Comparison of ENCODE assay signal across 29 cellular contexts in the genomic region with DNA sequence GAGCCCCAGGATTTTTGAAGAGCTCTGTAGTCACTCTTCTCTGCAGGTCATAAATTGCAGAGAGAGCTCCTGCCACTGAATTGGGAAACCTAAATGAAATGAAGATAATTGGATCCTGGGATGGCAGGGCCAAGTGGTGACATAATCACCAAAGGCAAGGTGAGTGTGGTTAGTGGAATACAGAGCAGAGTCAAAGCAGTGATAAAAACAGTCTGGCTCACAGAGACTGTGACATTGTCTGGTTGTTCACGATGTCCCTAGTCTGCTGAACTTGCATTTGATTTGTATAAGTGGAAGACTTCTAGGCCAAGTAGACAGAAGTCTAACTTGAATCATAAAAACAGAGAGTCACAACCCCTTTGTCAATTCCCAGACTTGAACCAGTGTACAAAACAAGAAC. TPM values are rescaled to one million over a fixed set of nuclear protein-coding genes. Genes with fewer than 3 reads are reported as not detected.
A peak's percentile ranks its signal among the peaks of the same experiment; 100 is the strongest.
DNase-seq lines count a peak whose midpoint lies in the region; ATAC-seq, FAIRE-seq and TF ChIP-seq lines count a peak whose summit lies in the region.
"Had no signal": no experiment of that assay in that cellular context is flagged by ENCODE, and none has a peak within 500 bp of the region (broad histone marks: within the 10 kb centered on the region; RNA-seq: fewer than 3 reads in every experiment).

No MANE protein-coding gene starts in this region.

- no peak overlapping the region for H2BK12ac ChIP-seq in H1 (ENCODE audit: low read depth, low read length)

- H3K14ac ChIP-seq in H1 (ENCODE audit: insufficient read length) = peak overlapping the region; percentile 31

- peak; percentile 51 to 75 (median 54) for ATAC-seq in heart left ventricle

- no peak overlapping the region for H3K23ac ChIP-seq in H1 (ENCODE audit: insufficient read length)

- POLR2A ChIA-PET in H1 (lab: Charles Lee; ENCODE audit: partially characterized antibody) = no interaction called here

- no peak for TF ChIP-seq RAD21 in H1 (IDR thresholded peaks at IDR 0.05 in 1 of 2, conservative IDR thresholded peaks at IDR 0.05 in 1 of 2; ENCODE audit: low read depth in 2 of 2, low read length in 2 of 2)

- H3K27me3 ChIP-seq in heart left ventricle (no peaks in the 10 kb centered on the region), bronchial epithelial cell (ENCODE audit: control insufficient read depth, insufficient read depth, low read length) (no peaks in the 10 kb centered on the region), H1 (replicated peaks in 1 of 4; ENCODE audit: control insufficient read depth in 3 of 4, extremely low read depth in 1 of 4, insufficient read depth in 3 of 4, low read length in 3 of 4) (no peaks in the 10 kb centered on the region), Karpas-422 (ENCODE audit: low read length) (no peaks in the 10 kb centered on the region)
- H3K27me3 ChIP-seq: BE2C, BLaER1 had no signal

- no peak overlapping the region for H3K56ac ChIP-seq in H1 (replicated peaks; ENCODE audit: insufficient read length, low read depth, low read length)

- H3K9me2 ChIP-seq in Karpas-422 (replicated peaks; ENCODE audit: insufficient read depth, low read length) = no peaks in the 10 kb centered on the region

- WGBS in heart left ventricle, 4 donors = 0 to 50% (median 17%) methylated on average over 1 of the region's 1 CpG
- WGBS in H1 (ENCODE audit: extremely low coverage in 1 of 2, insufficient coverage in 1 of 2, insufficient read length in 1 of 2, insufficient replicate concordance in 2 of 2, low coverage in 1 of 2, low lambda C conversion rate in 2 of 2, missing lambda C conversion rate in 1 of 2), 2 experiments = 0% methylated on average over 1 of the region's 1 CpG; no CpG with 5 or more reads in 1 of the 2 experiments

- no peak for TF ChIP-seq EP300 in H1 (IDR thresholded peaks at IDR 0.05; ENCODE audit: borderline replicate concordance in 1 of 2, low read depth in 2 of 2, low read length in 2 of 2)

- TF ChIP-seq CTCF in heart left ventricle (IDR thresholded peaks at IDR 0.05) = no peak
- TF ChIP-seq CTCF in bronchial epithelial cell (IDR thresholded peaks at IDR 0.05; ENCODE audit: insufficient read depth, low read length, severe bottlenecking) = no peak
- TF ChIP-seq CTCF in H1 (IDR thresholded peaks at IDR 0.05; ENCODE audit: control extremely low read depth in 1 of 3, insufficient read depth in 1 of 3, low read depth in 1 of 3, low read length in 3 of 3) = no peak

- H3K9ac ChIP-seq in H1 (replicated peaks in 1 of 4; ENCODE audit: extremely low read depth in 1 of 4, low read depth in 3 of 4, low read length in 3 of 4) (no peak overlapping the region), Karpas-422 (ENCODE audit: low read length) (no peak overlapping the region)
- H3K9ac ChIP-seq: BLaER1 had no signal

- H3K4me1 ChIP-seq in heart left ventricle (peaks cover 0 to 6% (median 0%) of the 10 kb centered on the region in 12 donors), H1 (replicated peaks in 1 of 4; ENCODE audit: control insufficient read depth in 3 of 4, insufficient read depth in 4 of 4, low read length in 3 of 4) (no peaks in the 10 kb centered on the region), Karpas-422 (ENCODE audit: low read length) (no peaks in the 10 kb centered on the region)
- H3K4me1 ChIP-seq: BE2C, BLaER1 had no signal

- intact Hi-C loops in heart left ventricle (cut with DNase I) = no loop called here
- intact Hi-C loops in cardiac septum (cut with DNase I) = no loop called here

- no peak overlapping the region for H4K5ac ChIP-seq in H1 (ENCODE audit: insufficient read length, low read depth, low read length)

- no peak overlapping the region for H3K27ac ChIP-seq in heart left ventricle
- no peak overlapping the region for H3K27ac ChIP-seq in H1 (ENCODE audit: low read depth, low read length)
- H3K27ac ChIP-seq in Karpas-422 (ENCODE audit: low read length) = no peak overlapping the region
- H3K27ac ChIP-seq: BLaER1 had no signal

- H2BK120ac ChIP-seq in H1 (replicated peaks; ENCODE audit: low read depth, low read length) = no peak overlapping the region

- no peak overlapping the region for H2BK20ac ChIP-seq in H1 (ENCODE audit: low read length)

- TF ChIP-seq POLR2A in heart left ventricle (IDR thresholded peaks at IDR 0.05) (no peak), H1 (IDR thresholded peaks at IDR 0.05; ENCODE audit: control extremely low read depth in 1 of 2, low read depth in 2 of 2, low read length in 2 of 2) (no peak)

- H3K9me3 ChIP-seq in heart left ventricle (peaks cover 0 to 8% (median 0%) of the 10 kb centered on the region in 12 donors), H1 (ENCODE audit: insufficient read depth in 2 of 2, low read depth in 1 of 2, low read length in 1 of 2) (peaks cover 0 to 7% of the 10 kb centered on the region in 2 experiments; a peak in 1 of 4 replicates), Karpas-422 (ENCODE audit: low read length) (no peaks in the 10 kb centered on the region)
- H3K9me3 ChIP-seq: BE2C, BLaER1 had no signal

- no peak overlapping the region for H3K18ac ChIP-seq in H1 (ENCODE audit: extremely low read depth, low read length)

- no peak overlapping the region for H3K4ac ChIP-seq in H1 (replicated peaks; ENCODE audit: insufficient read length, low read depth, low read length)

- no peaks in the 10 kb centered on the region for H3K79me2 ChIP-seq in H1 (ENCODE audit: control insufficient read depth in 1 of 2, insufficient read depth in 2 of 2, low read length in 2 of 2)
- H3K79me2 ChIP-seq in Karpas-422 (ENCODE audit: low read length) = no peaks in the 10 kb centered on the region

- CTCF ChIA-PET in H1 (lab: Charles Lee; ENCODE audit: partially characterized antibody) = no interaction called here

- H3K4me3 ChIP-seq in heart left ventricle (no peak overlapping the region), bronchial epithelial cell (ENCODE audit: low read depth, low read length) (no peak overlapping the region), H1 (ENCODE audit: extremely low read depth in 1 of 4, insufficient read depth in 2 of 4, low read depth in 3 of 4, low read length in 4 of 4) (no peak overlapping the region), Karpas-422 (ENCODE audit: low read length) (no peak overlapping the region)
- H3K4me3 ChIP-seq: BLaER1 had no signal

- no peak overlapping the region for H4K8ac ChIP-seq in H1 (ENCODE audit: extremely low read depth, insufficient read depth, low read length)

- H4K20me1 ChIP-seq in H1 (replicated peaks in 1 of 2; ENCODE audit: control insufficient read depth in 1 of 2, insufficient read depth in 2 of 2, low read length in 2 of 2) (no peaks in the 10 kb centered on the region), Karpas-422 (ENCODE audit: insufficient read depth, low read depth, low read length) (no peaks in the 10 kb centered on the region)
- H4K20me1 ChIP-seq: BLaER1 had no signal

- H2AK5ac ChIP-seq in H1 (ENCODE audit: low read depth, low read length) = no peak overlapping the region

- H2BK5ac ChIP-seq in H1 (ENCODE audit: low read depth, low read length) = no peak overlapping the region

- H2AFZ ChIP-seq in H1 (ENCODE audit: low read length) = no peak overlapping the region
- no peak overlapping the region for H2AFZ ChIP-seq in Karpas-422 (ENCODE audit: low read length)

- H3K79me1 ChIP-seq in H1 (ENCODE audit: low read depth, low read length) = no peaks in the 10 kb centered on the region

- no peaks in the 10 kb centered on the region for H3K23me2 ChIP-seq in H1 (ENCODE audit: low read depth, low read length)

- no peaks in the 10 kb centered on the region for H3K36me3 ChIP-seq in heart left ventricle
- H3K36me3 ChIP-seq in bronchial epithelial cell (ENCODE audit: control insufficient read depth, insufficient read depth, low read length) = no peaks in the 10 kb centered on the region
- H3K36me3 ChIP-seq in H1 (ENCODE audit: control insufficient read depth in 2 of 4, insufficient read depth in 4 of 4, low read length in 3 of 4) = no peaks in the 10 kb centered on the region
- H3K36me3 ChIP-seq in Karpas-422 (ENCODE audit: insufficient read depth, low read length) = no peaks in the 10 kb centered on the region
- H3K36me3 ChIP-seq: BE2C, BLaER1 had no signal

- peak; percentile 7 for FAIRE-seq in bronchial epithelial cell (lab: Jason Lieb, UNC)
- no peak for FAIRE-seq in H1 (lab: Jason Lieb, UNC)
- FAIRE-seq: A204.1, G401.6, GM12891, GM19239 had no signal

- DNase-seq in heart left ventricle = no peak
- DNase-seq in cardiac septum (ENCODE audit: low spot score) = no peak
- DNase-seq in bronchial epithelial cell (ENCODE audit: low read depth) = no peak
- no peak for DNase-seq in H1 (ENCODE audit: low read depth in 1 of 2, low spot score in 2 of 2)
- no peak for DNase-seq in Karpas-422
- DNase-seq: 8988T; ACHN; BE2C; C1 segment of cervical spinal cord; CD4-positive, alpha-beta memory T cell; CD4-positive, CD25-positive, alpha-beta regulatory T cell; CD8-positive, alpha-beta memory T cell; COR-L47; DMS 273 treated with DMSO at 0.1 percent for 48 hours; DMS153; DMS53; DMS79; DND-41; EL; GF-D8 had no signal

- no peak overlapping the region for H4K91ac ChIP-seq in H1 (replicated peaks; ENCODE audit: insufficient read length, low read length)

- H2BK15ac ChIP-seq in H1 (ENCODE audit: low read length) = no peak overlapping the region

- no peak overlapping the region for H3K4me2 ChIP-seq in H1 (ENCODE audit: insufficient read depth in 1 of 2, low read depth in 2 of 2, low read length in 2 of 2)
- no peak overlapping the region for H3K4me2 ChIP-seq in Karpas-422 (ENCODE audit: low read depth, low read length, poor library complexity, severe bottlenecking)
- H3K4me2 ChIP-seq: BLaER1 had no signal

TF ChIP-seq in H1, 55 proteins besides CTCF, POLR2A, EP300 and RAD21 (continues in another document):
- TF ChIP-seq, protein P1, sequence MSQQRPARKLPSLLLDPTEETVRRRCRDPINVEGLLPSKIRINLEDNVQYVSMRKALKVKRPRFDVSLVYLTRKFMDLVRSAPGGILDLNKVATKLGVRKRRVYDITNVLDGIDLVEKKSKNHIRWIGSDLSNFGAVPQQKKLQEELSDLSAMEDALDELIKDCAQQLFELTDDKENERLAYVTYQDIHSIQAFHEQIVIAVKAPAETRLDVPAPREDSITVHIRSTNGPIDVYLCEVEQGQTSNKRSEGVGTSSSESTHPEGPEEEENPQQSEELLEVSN (IDR thresholded peaks at IDR 0.05) = no peak
- no peak for TF ChIP-seq KDM4A (IDR thresholded peaks at IDR 0.05; ENCODE audit: low read depth, low read length, severe bottlenecking)

RNA-seq across cellular contexts. Expression of a gene that starts 26.8 kb away (rescaled TPM):
- total RNA-seq in heart left ventricle = not detected
- polyA plus RNA-seq in heart left ventricle = not detected
- total RNA-seq in cardiac septum = not detected
- total RNA-seq in bronchial epithelial cell = not detected in 2 replicates
- not detected in 2 replicates for total RNA-seq in H1 (2021; fragmentation: NEBNext Ultra II Directional; extraction: Animal tissue kit (Norgen Biotek cat#: 25700))
- not detected in 2 replicates for polyA plus RNA-seq in H1 (2011; rRNA removed)
- not detected for polyA plus RNA-seq in H1 (2011; cell fraction: cytosol; rRNA removed)
- polyA plus RNA-seq in H1 (2011; cell fraction: nucleus; rRNA removed) = not detected
- polyA plus RNA-seq in H1 (2012, experiment 1 of 2) = not detected in 4 replicates
- not detected for polyA plus RNA-seq in H1 (2012, experiment 2 of 2)
- polyA plus RNA-seq in H1 (2013, experiment 1 of 2) = not detected
- polyA plus RNA-seq in H1 (2013, experiment 2 of 2) = not detected
- not detected in 2 replicates for polyA minus RNA-seq in H1 (2011; rRNA and poly(A)+ RNA removed)
- not detected for polyA minus RNA-seq in H1 (2011; cell fraction: cytosol; rRNA and poly(A)+ RNA removed)
- not detected for polyA minus RNA-seq in H1 (2011; cell fraction: nucleus; rRNA and poly(A)+ RNA removed)
- not detected in 2 replicates for total RNA-seq in Karpas-422 (2014; rRNA removed; shearing (Covaris generic); ENCODE audit: low replicate concordance)
- total RNA-seq: A673; CD4-positive, alpha-beta memory T cell; CD4-positive, CD25-positive, alpha-beta regulatory T cell; CD8-positive, alpha-beta memory T cell; Daoy had no signal
- polyA plus RNA-seq: AG04450; CD14-positive monocyte; CD4-positive, alpha-beta memory T cell; CD4-positive, CD25-positive, alpha-beta regulatory T cell; CD8-positive, alpha-beta memory T cell had no signal
